Comparison of ENCODE assay signal across 2 cellular contexts in the genomic region with DNA sequence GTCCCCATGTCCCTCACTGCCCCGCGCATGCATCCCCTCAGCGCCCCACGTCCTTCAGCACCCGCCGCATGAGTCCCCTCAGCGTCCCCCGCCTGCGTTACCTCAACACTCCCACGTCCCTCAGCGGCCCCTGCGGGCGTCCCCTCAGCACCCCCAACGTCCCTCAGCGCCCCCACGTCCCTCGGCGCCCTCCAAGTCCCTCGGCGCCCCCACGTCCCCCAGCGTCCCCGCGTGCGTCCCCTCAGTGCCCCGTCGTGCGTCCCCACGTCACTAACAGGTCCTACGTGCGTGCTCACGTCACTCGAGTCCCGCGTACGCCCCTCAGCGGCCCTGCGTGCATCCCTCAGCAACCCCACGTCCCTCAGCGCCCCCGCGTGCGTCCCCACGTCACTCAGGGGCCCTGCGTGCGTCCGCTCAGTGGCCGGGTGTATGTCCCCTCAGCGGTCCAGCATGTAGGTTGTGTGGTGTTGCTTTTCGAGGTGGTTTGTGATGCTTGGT.
TF ChIP-seq lines count a peak whose summit lies in the region.

No MANE protein-coding gene starts in this region.

TF ChIP-seq in HepG2, 621 proteins besides CTCF, POLR2A, EP300 and RAD21:
- peak; percentile 65 for TF ChIP-seq CREB1 (IDR thresholded peaks at IDR 0.05)
- TF ChIP-seq CREB1 (CRISPR knock-in tag; IDR thresholded peaks at IDR 0.05), result no peak
- no peak for TF ChIP-seq MEIS2 (CRISPR knock-in tag; IDR thresholded peaks at IDR 0.05)

TF ChIP-seq in K562, 482 proteins besides CTCF, POLR2A, EP300 and RAD21 (continues in another document):
- TF ChIP-seq ATF1 (CRISPR knock-in tag; IDR thresholded peaks at IDR 0.05), result no peak
- TF ChIP-seq ATF1 (tag; IDR thresholded peaks at IDR 0.05), result peak; percentile 71
- no peak for TF ChIP-seq TEAD2 (tag; IDR thresholded peaks at IDR 0.05)
- TF ChIP-seq CBX1 (IDR thresholded peaks at IDR 0.05; ENCODE audit: low read depth), result no peak
- TF ChIP-seq EGR1 (conservative IDR thresholded peaks at IDR 0.05), result peak; percentile 59; the same call in 1 of the 2 replicates
- no peak for TF ChIP-seq ELF4 (CRISPR knock-in tag; IDR thresholded peaks at IDR 0.05)
- TF ChIP-seq, protein P1, sequence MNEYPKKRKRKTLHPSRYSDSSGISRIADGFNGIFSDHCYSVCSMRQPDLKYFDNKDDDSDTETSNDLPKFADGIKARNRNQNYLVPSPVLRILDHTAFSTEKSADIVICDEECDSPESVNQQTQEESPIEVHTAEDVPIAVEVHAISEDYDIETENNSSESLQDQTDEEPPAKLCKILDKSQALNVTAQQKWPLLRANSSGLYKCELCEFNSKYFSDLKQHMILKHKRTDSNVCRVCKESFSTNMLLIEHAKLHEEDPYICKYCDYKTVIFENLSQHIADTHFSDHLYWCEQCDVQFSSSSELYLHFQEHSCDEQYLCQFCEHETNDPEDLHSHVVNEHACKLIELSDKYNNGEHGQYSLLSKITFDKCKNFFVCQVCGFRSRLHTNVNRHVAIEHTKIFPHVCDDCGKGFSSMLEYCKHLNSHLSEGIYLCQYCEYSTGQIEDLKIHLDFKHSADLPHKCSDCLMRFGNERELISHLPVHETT (CRISPR knock-in tag; conservative IDR thresholded peaks at IDR 0.05 in 1 of 2, IDR thresholded peaks at IDR 0.05 in 1 of 2), result no peak
- TF ChIP-seq, protein P2, sequence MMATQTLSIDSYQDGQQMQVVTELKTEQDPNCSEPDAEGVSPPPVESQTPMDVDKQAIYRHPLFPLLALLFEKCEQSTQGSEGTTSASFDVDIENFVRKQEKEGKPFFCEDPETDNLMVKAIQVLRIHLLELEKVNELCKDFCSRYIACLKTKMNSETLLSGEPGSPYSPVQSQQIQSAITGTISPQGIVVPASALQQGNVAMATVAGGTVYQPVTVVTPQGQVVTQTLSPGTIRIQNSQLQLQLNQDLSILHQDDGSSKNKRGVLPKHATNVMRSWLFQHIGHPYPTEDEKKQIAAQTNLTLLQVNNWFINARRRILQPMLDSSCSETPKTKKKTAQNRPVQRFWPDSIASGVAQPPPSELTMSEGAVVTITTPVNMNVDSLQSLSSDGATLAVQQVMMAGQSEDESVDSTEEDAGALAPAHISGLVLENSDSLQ (IDR thresholded peaks at IDR 0.05), result peak; percentile 62
- TF ChIP-seq SAFB (IDR thresholded peaks at IDR 0.05; ENCODE audit: borderline replicate concordance, low read depth, low read length), result peak; percentile 60; the same call in 1 of the 2 replicates
- no peak for TF ChIP-seq JUN (IDR thresholded peaks at IDR 0.05; ENCODE audit: borderline replicate concordance, low read depth, low read length)
- no peak for TF ChIP-seq JUN (CRISPR knock-in tag; IDR thresholded peaks at IDR 0.05; ENCODE audit: borderline replicate concordance)
- no peak for TF ChIP-seq ZC3H8 (IDR thresholded peaks at IDR 0.05)
- no peak for TF ChIP-seq ARID2 (IDR thresholded peaks at IDR 0.05)
- no peak for TF ChIP-seq MED1 (CRISPR knock-in tag; IDR thresholded peaks at IDR 0.05; ENCODE audit: borderline replicate concordance)
- TF ChIP-seq, protein P3, sequence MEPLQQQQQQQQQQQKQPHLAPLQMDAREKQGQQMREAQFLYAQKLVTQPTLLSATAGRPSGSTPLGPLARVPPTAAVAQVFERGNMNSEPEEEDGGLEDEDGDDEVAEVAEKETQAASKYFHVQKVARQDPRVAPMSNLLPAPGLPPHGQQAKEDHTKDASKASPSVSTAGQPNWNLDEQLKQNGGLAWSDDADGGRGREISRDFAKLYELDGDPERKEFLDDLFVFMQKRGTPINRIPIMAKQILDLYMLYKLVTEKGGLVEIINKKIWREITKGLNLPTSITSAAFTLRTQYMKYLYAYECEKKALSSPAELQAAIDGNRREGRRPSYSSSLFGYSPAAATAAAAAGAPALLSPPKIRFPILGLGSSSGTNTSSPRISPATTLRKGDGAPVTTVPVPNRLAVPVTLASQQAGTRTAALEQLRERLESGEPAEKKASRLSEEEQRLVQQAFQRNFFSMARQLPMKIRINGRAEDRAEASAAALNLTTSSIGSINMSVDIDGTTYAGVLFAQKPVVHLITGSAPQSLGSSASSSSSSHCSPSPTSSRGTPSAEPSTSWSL (CRISPR knock-in tag; IDR thresholded peaks at IDR 0.05; ENCODE audit: borderline replicate concordance), result no peak
- no peak for TF ChIP-seq HDAC8 (tag; IDR thresholded peaks at IDR 0.05)
- no peak for TF ChIP-seq SAFB2 (IDR thresholded peaks at IDR 0.05; ENCODE audit: borderline replicate concordance, low read depth, low read length, severe bottlenecking)
- no peak for TF ChIP-seq ZZZ3 (IDR thresholded peaks at IDR 0.05)
- no peak for TF ChIP-seq ESRRB (CRISPR knock-in tag; IDR thresholded peaks at IDR 0.05; ENCODE audit: borderline replicate concordance)
- TF ChIP-seq XRCC4 (IDR thresholded peaks at IDR 0.05; ENCODE audit: extremely low read depth, insufficient read depth, insufficient read length), result no peak
- no peak for TF ChIP-seq CBFA2T3 (IDR thresholded peaks at IDR 0.05)
- no peak for TF ChIP-seq PHF20 (IDR thresholded peaks at IDR 0.05; ENCODE audit: partially characterized antibody)
- TF ChIP-seq MAFG (tag; conservative IDR thresholded peaks at IDR 0.05), result no peak
- TF ChIP-seq CXXC5 (CRISPR knock-in tag; IDR thresholded peaks at IDR 0.05), result 0 out of 2 replicates have a peak, but pooled peaks have one; percentile 22
- TF ChIP-seq, protein P4, sequence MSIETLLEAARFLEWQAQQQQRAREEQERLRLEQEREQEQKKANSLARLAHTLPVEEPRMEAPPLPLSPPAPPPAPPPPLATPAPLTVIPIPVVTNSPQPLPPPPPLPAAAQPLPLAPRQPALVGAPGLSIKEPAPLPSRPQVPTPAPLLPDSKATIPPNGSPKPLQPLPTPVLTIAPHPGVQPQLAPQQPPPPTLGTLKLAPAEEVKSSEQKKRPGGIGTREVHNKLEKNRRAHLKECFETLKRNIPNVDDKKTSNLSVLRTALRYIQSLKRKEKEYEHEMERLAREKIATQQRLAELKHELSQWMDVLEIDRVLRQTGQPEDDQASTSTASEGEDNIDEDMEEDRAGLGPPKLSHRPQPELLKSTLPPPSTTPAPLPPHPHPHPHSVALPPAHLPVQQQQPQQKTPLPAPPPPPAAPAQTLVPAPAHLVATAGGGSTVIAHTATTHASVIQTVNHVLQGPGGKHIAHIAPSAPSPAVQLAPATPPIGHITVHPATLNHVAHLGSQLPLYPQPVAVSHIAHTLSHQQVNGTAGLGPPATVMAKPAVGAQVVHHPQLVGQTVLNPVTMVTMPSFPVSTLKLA (conservative IDR thresholded peaks at IDR 0.05), result no peak
- no peak for TF ChIP-seq ZNF75A (CRISPR knock-in tag; IDR thresholded peaks at IDR 0.05)
- TF ChIP-seq FOXK1 (CRISPR knock-in tag; IDR thresholded peaks at IDR 0.05; ENCODE audit: borderline replicate concordance), result no peak
- TF ChIP-seq, protein P5, sequence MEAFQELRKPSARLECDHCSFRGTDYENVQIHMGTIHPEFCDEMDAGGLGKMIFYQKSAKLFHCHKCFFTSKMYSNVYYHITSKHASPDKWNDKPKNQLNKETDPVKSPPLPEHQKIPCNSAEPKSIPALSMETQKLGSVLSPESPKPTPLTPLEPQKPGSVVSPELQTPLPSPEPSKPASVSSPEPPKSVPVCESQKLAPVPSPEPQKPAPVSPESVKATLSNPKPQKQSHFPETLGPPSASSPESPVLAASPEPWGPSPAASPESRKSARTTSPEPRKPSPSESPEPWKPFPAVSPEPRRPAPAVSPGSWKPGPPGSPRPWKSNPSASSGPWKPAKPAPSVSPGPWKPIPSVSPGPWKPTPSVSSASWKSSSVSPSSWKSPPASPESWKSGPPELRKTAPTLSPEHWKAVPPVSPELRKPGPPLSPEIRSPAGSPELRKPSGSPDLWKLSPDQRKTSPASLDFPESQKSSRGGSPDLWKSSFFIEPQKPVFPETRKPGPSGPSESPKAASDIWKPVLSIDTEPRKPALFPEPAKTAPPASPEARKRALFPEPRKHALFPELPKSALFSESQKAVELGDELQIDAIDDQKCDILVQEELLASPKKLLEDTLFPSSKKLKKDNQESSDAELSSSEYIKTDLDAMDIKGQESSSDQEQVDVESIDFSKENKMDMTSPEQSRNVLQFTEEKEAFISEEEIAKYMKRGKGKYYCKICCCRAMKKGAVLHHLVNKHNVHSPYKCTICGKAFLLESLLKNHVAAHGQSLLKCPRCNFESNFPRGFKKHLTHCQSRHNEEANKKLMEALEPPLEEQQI (IDR thresholded peaks at IDR 0.05), result no peak
- no peak for TF ChIP-seq ZNF134 (CRISPR knock-in tag; conservative IDR thresholded peaks at IDR 0.05)
- TF ChIP-seq SMAD4 (CRISPR knock-in tag; conservative IDR thresholded peaks at IDR 0.05), result no peak
- no peak for TF ChIP-seq ZNF354B (CRISPR knock-in tag; IDR thresholded peaks at IDR 0.05)
- TF ChIP-seq, protein P6, sequence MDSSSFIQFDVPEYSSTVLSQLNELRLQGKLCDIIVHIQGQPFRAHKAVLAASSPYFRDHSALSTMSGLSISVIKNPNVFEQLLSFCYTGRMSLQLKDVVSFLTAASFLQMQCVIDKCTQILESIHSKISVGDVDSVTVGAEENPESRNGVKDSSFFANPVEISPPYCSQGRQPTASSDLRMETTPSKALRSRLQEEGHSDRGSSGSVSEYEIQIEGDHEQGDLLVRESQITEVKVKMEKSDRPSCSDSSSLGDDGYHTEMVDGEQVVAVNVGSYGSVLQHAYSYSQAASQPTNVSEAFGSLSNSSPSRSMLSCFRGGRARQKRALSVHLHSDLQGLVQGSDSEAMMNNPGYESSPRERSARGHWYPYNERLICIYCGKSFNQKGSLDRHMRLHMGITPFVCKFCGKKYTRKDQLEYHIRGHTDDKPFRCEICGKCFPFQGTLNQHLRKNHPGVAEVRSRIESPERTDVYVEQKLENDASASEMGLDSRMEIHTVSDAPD (CRISPR knock-in tag; IDR thresholded peaks at IDR 0.05), result no peak
- TF ChIP-seq RBM22 (IDR thresholded peaks at IDR 0.05; ENCODE audit: low read depth, low read length, poor library complexity, severe bottlenecking), result no peak
- TF ChIP-seq PML (IDR thresholded peaks at IDR 0.05; ENCODE audit: low read length), result no peak
- no peak for TF ChIP-seq ZNF253 (CRISPR knock-in tag; conservative IDR thresholded peaks at IDR 0.05)
- no peak for TF ChIP-seq ZNF239 (CRISPR knock-in tag; IDR thresholded peaks at IDR 0.05)
- TF ChIP-seq HLTF (IDR thresholded peaks at IDR 0.05), result no peak
- TF ChIP-seq, protein P7, sequence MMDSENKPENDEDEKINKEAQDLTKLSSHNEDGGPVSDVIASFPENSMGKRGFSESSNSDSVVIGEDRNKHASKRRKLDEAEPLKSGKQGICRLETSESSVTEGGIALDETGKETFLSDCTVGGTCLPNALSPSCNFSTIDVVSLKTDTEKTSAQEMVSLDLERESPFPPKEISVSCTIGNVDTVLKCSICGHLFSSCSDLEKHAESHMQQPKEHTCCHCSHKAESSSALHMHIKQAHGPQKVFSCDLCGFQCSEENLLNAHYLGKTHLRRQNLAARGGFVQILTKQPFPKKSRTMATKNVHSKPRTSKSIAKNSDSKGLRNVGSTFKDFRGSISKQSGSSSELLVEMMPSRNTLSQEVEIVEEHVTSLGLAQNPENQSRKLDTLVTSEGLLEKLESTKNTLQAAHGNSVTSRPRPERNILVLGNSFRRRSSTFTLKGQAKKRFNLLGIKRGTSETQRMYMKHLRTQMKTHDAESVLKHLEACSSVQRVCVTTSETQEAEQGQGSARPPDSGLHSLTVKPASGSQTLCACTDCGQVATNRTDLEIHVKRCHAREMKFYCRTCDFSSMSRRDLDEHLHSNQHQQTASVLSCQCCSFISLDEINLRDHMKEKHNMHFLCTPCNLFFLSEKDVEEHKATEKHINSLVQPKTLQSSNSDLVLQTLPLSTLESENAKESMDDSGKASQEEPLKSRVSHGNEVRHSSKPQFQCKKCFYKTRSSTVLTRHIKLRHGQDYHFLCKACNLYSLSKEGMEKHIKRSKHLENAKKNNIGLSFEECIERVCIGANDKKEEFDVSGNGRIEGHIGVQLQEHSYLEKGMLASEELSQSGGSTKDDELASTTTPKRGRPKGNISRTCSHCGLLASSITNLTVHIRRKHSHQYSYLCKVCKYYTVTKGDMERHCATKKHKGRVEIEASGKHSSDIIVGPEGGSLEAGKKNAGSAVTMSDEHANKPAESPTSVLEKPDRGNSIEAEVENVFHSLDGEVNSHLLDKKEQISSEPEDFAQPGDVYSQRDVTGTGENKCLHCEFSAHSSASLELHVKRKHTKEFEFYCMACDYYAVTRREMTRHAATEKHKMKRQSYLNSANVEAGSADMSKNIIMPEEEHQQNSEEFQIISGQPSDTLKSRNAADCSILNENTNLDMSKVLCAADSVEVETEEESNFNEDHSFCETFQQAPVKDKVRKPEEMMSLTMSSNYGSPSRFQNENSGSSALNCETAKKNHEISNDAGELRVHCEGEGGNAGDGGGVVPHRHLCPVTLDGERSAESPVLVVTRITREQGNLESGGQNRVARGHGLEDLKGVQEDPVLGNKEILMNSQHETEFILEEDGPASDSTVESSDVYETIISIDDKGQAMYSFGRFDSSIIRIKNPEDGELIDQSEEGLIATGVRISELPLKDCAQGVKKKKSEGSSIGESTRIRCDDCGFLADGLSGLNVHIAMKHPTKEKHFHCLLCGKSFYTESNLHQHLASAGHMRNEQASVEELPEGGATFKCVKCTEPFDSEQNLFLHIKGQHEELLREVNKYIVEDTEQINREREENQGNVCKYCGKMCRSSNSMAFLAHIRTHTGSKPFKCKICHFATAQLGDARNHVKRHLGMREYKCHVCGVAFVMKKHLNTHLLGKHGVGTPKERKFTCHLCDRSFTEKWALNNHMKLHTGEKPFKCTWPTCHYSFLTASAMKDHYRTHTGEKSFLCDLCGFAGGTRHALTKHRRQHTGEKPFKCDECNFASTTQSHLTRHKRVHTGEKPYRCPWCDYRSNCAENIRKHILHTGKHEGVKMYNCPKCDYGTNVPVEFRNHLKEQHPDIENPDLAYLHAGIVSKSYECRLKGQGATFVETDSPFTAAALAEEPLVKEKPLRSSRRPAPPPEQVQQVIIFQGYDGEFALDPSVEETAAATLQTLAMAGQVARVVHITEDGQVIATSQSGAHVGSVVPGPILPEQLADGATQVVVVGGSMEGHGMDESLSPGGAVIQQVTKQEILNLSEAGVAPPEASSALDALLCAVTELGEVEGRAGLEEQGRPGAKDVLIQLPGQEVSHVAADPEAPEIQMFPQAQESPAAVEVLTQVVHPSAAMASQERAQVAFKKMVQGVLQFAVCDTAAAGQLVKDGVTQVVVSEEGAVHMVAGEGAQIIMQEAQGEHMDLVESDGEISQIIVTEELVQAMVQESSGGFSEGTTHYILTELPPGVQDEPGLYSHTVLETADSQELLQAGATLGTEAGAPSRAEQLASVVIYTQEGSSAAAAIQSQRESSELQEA (IDR thresholded peaks at IDR 0.05; ENCODE audit: low read depth), result no peak
- no peak for TF ChIP-seq ZNF12 (CRISPR knock-in tag; IDR thresholded peaks at IDR 0.05)
- TF ChIP-seq NUFIP1 (IDR thresholded peaks at IDR 0.05; ENCODE audit: partially characterized antibody), result no peak
- no peak for TF ChIP-seq POLR2H (tag; IDR thresholded peaks at IDR 0.05; ENCODE audit: low read depth)
- TF ChIP-seq, protein P8, sequence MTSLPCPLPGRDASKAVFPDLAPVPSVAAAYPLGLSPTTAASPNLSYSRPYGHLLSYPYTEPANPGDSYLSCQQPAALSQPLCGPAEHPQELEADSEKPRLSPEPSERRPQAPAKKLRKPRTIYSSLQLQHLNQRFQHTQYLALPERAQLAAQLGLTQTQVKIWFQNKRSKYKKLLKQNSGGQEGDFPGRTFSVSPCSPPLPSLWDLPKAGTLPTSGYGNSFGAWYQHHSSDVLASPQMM (CRISPR knock-in tag; IDR thresholded peaks at IDR 0.05), result no peak
- TF ChIP-seq XRCC3 (IDR thresholded peaks at IDR 0.05), result no peak
- no peak for TF ChIP-seq KLF6 (CRISPR knock-in tag; IDR thresholded peaks at IDR 0.05; ENCODE audit: borderline replicate concordance)
